Comparison of ENCODE assay signal across 30 cellular contexts in genomic region chr7:25801214-25801613, GRCh38.
"Had no signal": no experiment of that assay in that cellular context is flagged by ENCODE, and none has a peak within 500 bp of the region (broad histone marks: within the 10 kb centered on the region; RNA-seq: fewer than 3 reads in every experiment).

No MANE protein-coding gene starts in this region.

- H3K9ac ChIP-seq: parathyroid adenoma had no signal

- H3K79me2 ChIP-seq: parathyroid adenoma had no signal

- H2AFZ ChIP-seq: parathyroid adenoma had no signal

- H3K4me2 ChIP-seq: smooth muscle cell had no signal

- H3K4me1 Mint-ChIP-seq: naive B cell; naive thymus-derived CD8-positive, alpha-beta T cell; stimulated activated effector memory CD8-positive, alpha-beta T cell treated with anti-CD3 and anti-CD28 coated beads, Interleukin-12 subunit alpha, Interleukin-12 subunit beta, amount 100 ng/mL, for 72 hours; stimulated activated naive B cell treated with anti-CD40 and anti-IgM and Interleukin-4, amounts not matched to agents 10 μg/mL and 1 μg/mL and 100 μg/mL, for 72 hours had no signal

- H3K9me3 Mint-ChIP-seq: naive B cell; naive thymus-derived CD8-positive, alpha-beta T cell; natural killer cell treated with Interleukin-12 subunit alpha and Interleukin-12 subunit beta and Interleukin-15 and Interleukin-18, amount 100 ng/mL, for 72 hours; nephron progenitor cell; neural crest cell; stimulated activated effector memory CD8-positive, alpha-beta T cell treated with anti-CD3 and anti-CD28 coated beads, Interleukin-12 subunit alpha, Interleukin-12 subunit beta, amount 100 ng/mL, for 72 hours; stimulated activated naive B cell treated with anti-CD40 and anti-IgM and Interleukin-4, amounts not matched to agents 10 μg/mL and 1 μg/mL and 100 μg/mL, for 72 hours; stimulated activated naive CD8-positive, alpha-beta T cell treated with anti-CD3 and anti-CD28 coated beads, Interleukin-15, Interleukin-2, amounts not matched to agents 100 ng/mL and 50 ng/mL, for 24 hours had no signal

- H3K4me3 Mint-ChIP-seq: naive B cell; naive thymus-derived CD8-positive, alpha-beta T cell; natural killer cell treated with Interleukin-12 subunit alpha and Interleukin-12 subunit beta and Interleukin-15 and Interleukin-18, amount 100 ng/mL, for 72 hours; nephron progenitor cell; neural crest cell; stimulated activated effector memory CD8-positive, alpha-beta T cell treated with anti-CD3 and anti-CD28 coated beads, Interleukin-12 subunit alpha, Interleukin-12 subunit beta, amount 100 ng/mL, for 72 hours; stimulated activated naive B cell treated with anti-CD40 and anti-IgM and Interleukin-4, amounts not matched to agents 10 μg/mL and 1 μg/mL and 100 μg/mL, for 72 hours; stimulated activated naive CD8-positive, alpha-beta T cell treated with anti-CD3 and anti-CD28 coated beads, Interleukin-15, Interleukin-2, amounts not matched to agents 100 ng/mL and 50 ng/mL, for 24 hours had no signal

- H3K36me3 Mint-ChIP-seq: naive B cell; naive thymus-derived CD8-positive, alpha-beta T cell; natural killer cell treated with Interleukin-12 subunit alpha and Interleukin-12 subunit beta and Interleukin-15 and Interleukin-18, amount 100 ng/mL, for 72 hours; stimulated activated effector memory CD8-positive, alpha-beta T cell treated with anti-CD3 and anti-CD28 coated beads, Interleukin-12 subunit alpha, Interleukin-12 subunit beta, amount 100 ng/mL, for 72 hours; stimulated activated naive B cell treated with anti-CD40 and anti-IgM and Interleukin-4, amounts not matched to agents 10 μg/mL and 1 μg/mL and 100 μg/mL, for 72 hours had no signal

- DNase-seq: naive B cell; naive thymus-derived CD8-positive, alpha-beta T cell; nephron progenitor cell; nucleus accumbens; ovary; posterior cingulate gyrus; psoas muscle; right cardiac atrium; spleen; stimulated activated CD4-positive, alpha-beta T cell treated with anti-CD3 and anti-CD28 coated beads, Interleukin-12 subunit alpha, Interleukin-12 subunit beta, amount 100 ng/mL, for 4 hours; stimulated activated CD4-positive, alpha-beta T cell treated with anti-CD3 and anti-CD28 coated beads, Interleukin-1b, Interleukin-23, amount 100 ng/mL, for 48 hours; stimulated activated CD4-positive, alpha-beta T cell treated with anti-CD3 and anti-CD28 coated beads, Interleukin-4, amount 100 ng/mL, for 1 hour; stimulated activated naive B cell treated with anti-CD40 and anti-IgM and Interleukin-4, amounts not matched to agents 10 μg/mL and 1 μg/mL and 100 μg/mL, for 72 hours; stimulated activated naive CD4-positive, alpha-beta T cell treated with Interleukin-2 at 50 U/mL for 16 hours; stomach; trophoblast cell; upper lobe of left lung had no signal

- H3K4me1 ChIP-seq: parathyroid adenoma, psoas muscle, spleen, tibial nerve, upper lobe of left lung had no signal

- H3K27me3 ChIP-seq: ovary, stomach, tibial nerve, upper lobe of left lung had no signal

- H3K36me3 ChIP-seq: neutrophil, ovary, spleen, stomach, thoracic aorta, tibial nerve, upper lobe of left lung had no signal

- FAIRE-seq: urothelium cell line had no signal

- H3K27ac Mint-ChIP-seq: naive B cell; natural killer cell treated with Interleukin-12 subunit alpha and Interleukin-12 subunit beta and Interleukin-15 and Interleukin-18, amount 100 ng/mL, for 72 hours; nephron progenitor cell; progenitor cell of endocrine pancreas; stimulated activated effector memory CD8-positive, alpha-beta T cell treated with anti-CD3 and anti-CD28 coated beads, Interleukin-12 subunit alpha, Interleukin-12 subunit beta, amount 100 ng/mL, for 72 hours; stimulated activated naive B cell treated with anti-CD40 and anti-IgM and Interleukin-4, amounts not matched to agents 10 μg/mL and 1 μg/mL and 100 μg/mL, for 72 hours; stimulated activated naive CD8-positive, alpha-beta T cell treated with anti-CD3 and anti-CD28 coated beads, Interleukin-15, Interleukin-2, amounts not matched to agents 100 ng/mL and 50 ng/mL, for 24 hours had no signal

- H3K27ac ChIP-seq: neutrophil, ovary, parathyroid adenoma, psoas muscle, skin epidermis, spleen, tibial nerve, upper lobe of left lung had no signal

- H3K9me3 ChIP-seq: neutrophil, ovary, psoas muscle, spleen, stomach, thoracic aorta, tibial nerve, upper lobe of left lung had no signal

- H3K4me3 ChIP-seq: ovary, psoas muscle, skin epidermis, smooth muscle cell, spleen, stomach, thoracic aorta, tibial nerve, upper lobe of left lung had no signal

- ATAC-seq: naive thymus-derived CD8-positive, alpha-beta T cell; natural killer cell treated with Interleukin-12 subunit alpha and Interleukin-12 subunit beta and Interleukin-15 and Interleukin-18, amount 100 ng/mL, for 72 hours; psoas muscle; right cardiac atrium; sciatic nerve; stimulated activated naive B cell treated with anti-CD40 and anti-IgM and Interleukin-4, amounts not matched to agents 10 μg/mL and 1 μg/mL and 100 μg/mL, for 72 hours had no signal
